1 cellular context compared by ENCODE assay signal in the genomic region with DNA sequence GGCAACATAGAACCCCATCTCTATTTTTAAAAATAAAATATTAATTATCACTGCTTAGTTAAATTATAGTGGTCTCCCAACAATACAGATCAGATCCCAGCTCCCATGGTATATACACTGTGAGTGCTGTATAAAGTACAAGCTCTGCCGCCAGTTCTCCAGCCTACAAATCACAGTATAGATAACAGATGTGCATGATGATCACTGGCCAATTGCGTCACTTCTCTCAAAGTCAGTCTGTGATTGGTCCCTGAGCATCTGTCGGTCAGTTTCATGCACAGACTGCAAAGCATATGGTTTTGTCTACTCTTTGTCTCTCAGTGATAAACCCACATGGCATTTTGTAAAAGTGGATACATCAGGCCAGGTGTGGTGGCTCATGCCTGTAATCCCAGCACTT.
TF ChIP-seq lines count a peak whose summit lies in the region.

No MANE protein-coding gene starts in this region.

TF ChIP-seq in GM23338, 12 proteins besides CTCF, POLR2A, EP300 and RAD21 (continued from another document):
- TF ChIP-seq, protein P1, sequence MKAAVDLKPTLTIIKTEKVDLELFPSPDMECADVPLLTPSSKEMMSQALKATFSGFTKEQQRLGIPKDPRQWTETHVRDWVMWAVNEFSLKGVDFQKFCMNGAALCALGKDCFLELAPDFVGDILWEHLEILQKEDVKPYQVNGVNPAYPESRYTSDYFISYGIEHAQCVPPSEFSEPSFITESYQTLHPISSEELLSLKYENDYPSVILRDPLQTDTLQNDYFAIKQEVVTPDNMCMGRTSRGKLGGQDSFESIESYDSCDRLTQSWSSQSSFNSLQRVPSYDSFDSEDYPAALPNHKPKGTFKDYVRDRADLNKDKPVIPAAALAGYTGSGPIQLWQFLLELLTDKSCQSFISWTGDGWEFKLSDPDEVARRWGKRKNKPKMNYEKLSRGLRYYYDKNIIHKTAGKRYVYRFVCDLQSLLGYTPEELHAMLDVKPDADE (IDR thresholded peaks at IDR 0.05) = no peak
- no peak for TF ChIP-seq ZNF331 (CRISPR knock-in tag; IDR thresholded peaks at IDR 0.05; ENCODE audit: low read depth)
- no peak for TF ChIP-seq REST (IDR thresholded peaks at IDR 0.05; ENCODE audit: unreplicated experiment)
- TF ChIP-seq ZNF114 (CRISPR knock-in tag; IDR thresholded peaks at IDR 0.05) = no peak
- TF ChIP-seq EZH2phosphoT487 (IDR thresholded peaks at IDR 0.05; ENCODE audit: unreplicated experiment) = no peak
- no peak for TF ChIP-seq CREB1 (CRISPR knock-in tag; IDR thresholded peaks at IDR 0.05; ENCODE audit: low read depth)
- no peak for TF ChIP-seq POLR2AphosphoS5 (IDR thresholded peaks at IDR 0.05; ENCODE audit: low read depth)
